In the genomic region with DNA sequence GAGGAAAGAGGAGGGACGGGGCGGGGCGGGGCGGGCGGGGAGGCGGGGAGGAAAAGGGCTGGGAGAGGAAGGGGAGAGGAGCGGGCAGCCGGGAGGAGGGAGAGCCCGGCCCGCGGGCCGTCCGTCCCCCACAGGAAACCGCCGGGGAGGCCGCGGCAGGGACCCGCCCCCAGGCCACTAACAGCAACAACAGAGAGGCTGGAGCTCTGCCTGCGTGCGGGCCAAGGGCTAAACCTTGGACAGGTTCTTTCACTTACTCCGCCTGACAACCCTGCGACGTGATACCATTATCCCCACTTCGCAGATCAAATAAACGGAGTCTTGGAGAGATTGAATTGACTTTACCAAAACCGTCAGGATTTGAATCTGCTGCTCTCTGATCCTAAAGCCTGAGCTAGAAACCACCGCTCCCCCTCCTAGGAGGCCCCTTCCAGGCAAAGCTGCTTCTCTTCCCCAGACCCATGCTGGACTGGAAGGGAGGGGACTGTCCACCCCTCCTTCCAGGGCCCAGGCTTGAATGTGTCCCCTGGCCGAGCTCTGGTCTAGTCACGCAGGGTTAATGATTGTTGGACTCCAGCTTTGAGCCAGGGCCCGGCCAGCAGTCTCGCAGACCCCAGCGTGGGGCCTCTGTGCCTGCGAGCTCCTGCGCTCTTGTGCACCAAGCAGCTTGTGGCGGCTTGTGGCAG, we compare ENCODE assay signal across 1 cellular context.
TF ChIP-seq lines count a peak whose summit lies in the region.

A gene with protein sequence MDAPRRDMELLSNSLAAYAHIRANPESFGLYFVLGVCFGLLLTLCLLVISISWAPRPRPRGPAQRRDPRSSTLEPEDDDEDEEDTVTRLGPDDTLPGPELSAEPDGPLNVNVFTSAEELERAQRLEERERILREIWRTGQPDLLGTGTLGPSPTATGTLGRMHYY (minus strand): TSS at position 10 of the 686 bp plus-strand sequence. CDS start 608 bp downstream, outside the sequence.

TF ChIP-seq in GM23338, 12 proteins besides CTCF, POLR2A, EP300 and RAD21 (continued from another document):
- no peak for TF ChIP-seq ZNF462 (CRISPR knock-in tag; IDR thresholded peaks at IDR 0.05)
- no peak for TF ChIP-seq STAT1 (IDR thresholded peaks at IDR 0.05; ENCODE audit: unreplicated experiment)
- no peak for TF ChIP-seq JUNB (IDR thresholded peaks at IDR 0.05; ENCODE audit: unreplicated experiment)
- no peak for TF ChIP-seq CREB1 (CRISPR knock-in tag; IDR thresholded peaks at IDR 0.05; ENCODE audit: low read depth)
- no peak for TF ChIP-seq REST (IDR thresholded peaks at IDR 0.05; ENCODE audit: unreplicated experiment)
- no peak for TF ChIP-seq ETS1 (IDR thresholded peaks at IDR 0.05)
- TF ChIP-seq EZH2 (IDR thresholded peaks at IDR 0.05; ENCODE audit: low read depth, unreplicated experiment): no peak
- no peak for TF ChIP-seq NANOG (IDR thresholded peaks at IDR 0.05; ENCODE audit: borderline replicate concordance)
